29 cellular contexts compared by ENCODE assay signal in genomic region chrX:1327651-1328304, GRCh38. TPM values are rescaled to one million over a fixed set of nuclear protein-coding genes. Genes with fewer than 3 reads are reported as not detected.
DNase-seq lines count a peak whose midpoint lies in the region; ATAC-seq, FAIRE-seq and TF ChIP-seq lines count a peak whose summit lies in the region.
"Had no signal": no experiment of that assay in that cellular context is flagged by ENCODE, and none has a peak within 500 bp of the region (broad histone marks: within the 10 kb centered on the region; RNA-seq: fewer than 3 reads in every experiment).

No MANE protein-coding gene starts in this region.

- POLR2A ChIA-PET in activated CD4-positive, alpha-beta memory T cell treated with anti-CD3 and anti-CD28 coated beads, Interleukin-2, amount 10 ng/mL, durations not matched to agents 7 days and 5 days (lab: Charles Lee), result no interaction called here

- H3K4me3 Mint-ChIP-seq in nephron progenitor cell (no peak overlapping the region), endodermal cell (no peak overlapping the region)
- H3K4me3 Mint-ChIP-seq in activated CD4-positive, alpha-beta memory T cell treated with anti-CD3 and anti-CD28 coated beads, Interleukin-2, amount 10 ng/mL, durations not matched to agents 7 days and 5 days, result no peak overlapping the region
- H3K4me3 Mint-ChIP-seq: activated T-helper 17 cell treated with anti-CD3 and anti-CD28 coated beads, Interleukin-2, amount 50 U/mL, for 72 hours; naive thymus-derived CD4-positive, alpha-beta T cell; T-helper 1 cell treated with Interleukin-12 subunit alpha and Interleukin-12 subunit beta and Interleukin-4 antibody, amounts not matched to agents 30 μg/mL and 1 μg/mL, for 36 hours; WTC11 had no signal

- ATAC-seq in GM21515 (IDR thresholded peaks at IDR 0.05; ENCODE audit: unreplicated experiment) (peak; percentile 43), HG03442 (IDR thresholded peaks at IDR 0.05; ENCODE audit: unreplicated experiment) (peak; percentile 49)
- ATAC-seq: activated T-helper 17 cell treated with anti-CD3 and anti-CD28 coated beads, Interleukin-2, amount 50 U/mL, for 72 hours; naive thymus-derived CD4-positive, alpha-beta T cell; WTC11 had no signal

- no peak overlapping the region for H3K27ac ChIP-seq in endodermal cell (ENCODE audit: low read depth, low read length)
- H3K27ac ChIP-seq: esophagus squamous epithelium, skin epidermis, testis had no signal

- H3K36me3 Mint-ChIP-seq in nephron progenitor cell (ENCODE audit: low read depth), result no peaks in the 10 kb centered on the region
- H3K36me3 Mint-ChIP-seq in endodermal cell (ENCODE audit: low read depth), result no peaks in the 10 kb centered on the region
- H3K36me3 Mint-ChIP-seq in activated CD4-positive, alpha-beta memory T cell treated with anti-CD3 and anti-CD28 coated beads, Interleukin-2, amount 10 ng/mL, durations not matched to agents 7 days and 5 days (ENCODE audit: low read depth), result peaks cover 4% of the 10 kb centered on the region
- H3K36me3 Mint-ChIP-seq: WTC11 had no signal

- no peaks in the 10 kb centered on the region for H3K36me3 ChIP-seq in endodermal cell (ENCODE audit: control insufficient read depth, insufficient read depth, low read length)
- H3K36me3 ChIP-seq: BE2C, esophagus squamous epithelium had no signal

- H3K9ac ChIP-seq in endodermal cell (ENCODE audit: extremely low read depth, low read length, poor library complexity, severe bottlenecking), result no peak overlapping the region

- no peaks in the 10 kb centered on the region for H3K9me3 ChIP-seq in endodermal cell (ENCODE audit: control insufficient read depth, low read length)
- H3K9me3 ChIP-seq: BE2C, esophagus squamous epithelium, testis had no signal

- 84 to 87% methylated on average over 10 to 18 of the region's 18 CpGs for WGBS in endodermal cell (ENCODE audit: insufficient coverage in 1 of 2, insufficient read length in 1 of 2), 2 experiments

- H3K27me3 Mint-ChIP-seq in nephron progenitor cell (ENCODE audit: low read depth, poor library complexity) (peaks cover 6% of the 10 kb centered on the region), endodermal cell (ENCODE audit: insufficient read depth) (no peaks in the 10 kb centered on the region)
- no peaks in the 10 kb centered on the region for H3K27me3 Mint-ChIP-seq in activated CD4-positive, alpha-beta memory T cell treated with anti-CD3 and anti-CD28 coated beads, Interleukin-2, amount 10 ng/mL, durations not matched to agents 7 days and 5 days

- no peak for TF ChIP-seq CTCF in GM13976 (IDR thresholded peaks at IDR 0.05; ENCODE audit: borderline replicate concordance, control extremely low read depth, extremely low read depth, insufficient read depth, missing control alignments)
- TF ChIP-seq CTCF in nephron progenitor cell (IDR thresholded peaks at IDR 0.05), result no peak
- no peak for TF ChIP-seq CTCF in endodermal cell (conservative IDR thresholded peaks at IDR 0.05)

- no peak for FAIRE-seq in urothelium cell line (lab: Jason Lieb, UNC)
- FAIRE-seq: D721Med had no signal

- H3K9me3 Mint-ChIP-seq in nephron progenitor cell (no peaks in the 10 kb centered on the region), endodermal cell (peaks cover 2% of the 10 kb centered on the region)
- H3K9me3 Mint-ChIP-seq in activated CD4-positive, alpha-beta memory T cell treated with anti-CD3 and anti-CD28 coated beads, Interleukin-2, amount 10 ng/mL, durations not matched to agents 7 days and 5 days, result peaks cover 3% of the 10 kb centered on the region
- H3K9me3 Mint-ChIP-seq: activated T-helper 17 cell treated with anti-CD3 and anti-CD28 coated beads, Interleukin-2, amount 50 U/mL, for 72 hours; naive thymus-derived CD4-positive, alpha-beta T cell; T-helper 1 cell treated with Interleukin-12 subunit alpha and Interleukin-12 subunit beta and Interleukin-4 antibody, amounts not matched to agents 30 μg/mL and 1 μg/mL, for 36 hours; WTC11 had no signal

- H3K27me3 ChIP-seq in endodermal cell (ENCODE audit: control insufficient read depth, insufficient read depth, low read length, poor library complexity, severe bottlenecking), result no peaks in the 10 kb centered on the region
- H3K27me3 ChIP-seq: BE2C, esophagus squamous epithelium, testis had no signal

- H3K4me3 ChIP-seq in endodermal cell (ENCODE audit: low read length), result no peak overlapping the region
- H3K4me3 ChIP-seq: esophagus squamous epithelium, lung, skin epidermis, testis had no signal

- DNase-seq in GM13976 (ENCODE audit: low spot score) (peak; percentile 70), nephron progenitor cell (peak; percentile 49), endodermal cell (no peak), iPS-NIHi11 (ENCODE audit: low spot score) (no peak), urothelium cell line (ENCODE audit: low spot score) (no peak)
- no peak for DNase-seq in activated CD4-positive, alpha-beta memory T cell treated with anti-CD3 and anti-CD28 coated beads, Interleukin-2, amount 10 ng/mL, durations not matched to agents 7 days and 5 days
- DNase-seq: BE2C; esophagus squamous epithelium; GF-D8; HCEC 1CT; IMR-90; MM.1S; naive thymus-derived CD4-positive, alpha-beta T cell; NCI-H187; NCI-H510A; SIG-M5; stimulated activated CD4-positive, alpha-beta T cell treated with anti-CD3 and anti-CD28 coated beads, Interleukin-4, amount 100 ng/mL, for 4 hours; stimulated activated CD8-positive, alpha-beta memory T cell treated with anti-CD3 and anti-CD28 coated beads, Interleukin-4, amount 100 ng/mL, for 48 hours; testis had no signal

- H3K4me1 ChIP-seq in endodermal cell (ENCODE audit: control insufficient read depth, insufficient read depth, low read length), result no peaks in the 10 kb centered on the region
- H3K4me1 ChIP-seq: BE2C, testis had no signal

- no peak overlapping the region for H3K27ac Mint-ChIP-seq in nephron progenitor cell
- no peak overlapping the region for H3K27ac Mint-ChIP-seq in endodermal cell
- no peak overlapping the region for H3K27ac Mint-ChIP-seq in activated CD4-positive, alpha-beta memory T cell treated with anti-CD3 and anti-CD28 coated beads, Interleukin-2, amount 10 ng/mL, durations not matched to agents 7 days and 5 days
- H3K27ac Mint-ChIP-seq: activated T-helper 17 cell treated with anti-CD3 and anti-CD28 coated beads, Interleukin-2, amount 50 U/mL, for 72 hours; naive thymus-derived CD4-positive, alpha-beta T cell; T-helper 1 cell treated with Interleukin-12 subunit alpha and Interleukin-12 subunit beta and Interleukin-4 antibody, amounts not matched to agents 30 μg/mL and 1 μg/mL, for 36 hours; WTC11 had no signal

- CTCF ChIA-PET in activated CD4-positive, alpha-beta memory T cell treated with anti-CD3 and anti-CD28 coated beads, Interleukin-2, amount 10 ng/mL, durations not matched to agents 7 days and 5 days (lab: Charles Lee), result no interaction called here

- in situ Hi-C loops in GM13976 (cut with MboI; ENCODE audit: low sequenced_read_pairs, unreplicated experiment), result no loop called here

- H3K4me1 Mint-ChIP-seq in nephron progenitor cell, result peaks cover 19% of the 10 kb centered on the region
- H3K4me1 Mint-ChIP-seq in endodermal cell, result no peaks in the 10 kb centered on the region
- peaks cover 24% of the 10 kb centered on the region for H3K4me1 Mint-ChIP-seq in activated CD4-positive, alpha-beta memory T cell treated with anti-CD3 and anti-CD28 coated beads, Interleukin-2, amount 10 ng/mL, durations not matched to agents 7 days and 5 days

RNA-seq across cellular contexts. Expression of gene IL3RA, which starts 8.8 kb away (rescaled TPM):
- total RNA-seq in endodermal cell, result not detected
- 0.14 TPM for polyA plus RNA-seq in endodermal cell (2013, experiment 1 of 2)
- polyA plus RNA-seq in endodermal cell (2013, experiment 2 of 2), result not detected
- 10 to 100 TPM; 35.2 to 35.4 TPM for total RNA-seq in activated CD4-positive, alpha-beta memory T cell treated with anti-CD3 and anti-CD28 coated beads, Interleukin-2, amount 10 ng/mL, durations not matched to agents 7 days and 5 days
- total RNA-seq: activated CD8-positive, alpha-beta memory T cell treated with anti-CD3 and anti-CD28 coated beads for 36 hours; IMR-90 had no signal
- polyA plus RNA-seq: IMR-90 had no signal

RNA-seq across cellular contexts. Expression of gene CSF2RA, which starts 59.2 kb away (rescaled TPM):
- 1 to 10 TPM; 5.0 to 6.9 TPM for total RNA-seq in endodermal cell
- polyA plus RNA-seq in endodermal cell (2013, experiment 1 of 2), result 0.93 TPM
- 1.7 TPM for polyA plus RNA-seq in endodermal cell (2013, experiment 2 of 2)
- total RNA-seq in activated CD4-positive, alpha-beta memory T cell treated with anti-CD3 and anti-CD28 coated beads, Interleukin-2, amount 10 ng/mL, durations not matched to agents 7 days and 5 days, result 1 to 10 TPM in 1 of 2 experiments, under 1 TPM in 1; 0.35 to 1.1 TPM
- total RNA-seq: activated CD8-positive, alpha-beta memory T cell treated with anti-CD3 and anti-CD28 coated beads for 36 hours; glomerular endothelial cell; IMR-90 had no signal
- polyA plus RNA-seq: IMR-90 had no signal

Comparison
In these comparisons a context has a peak if more than half of its experiments do, and no peak if none do; other contexts are left out.
1. DNase-seq: peak in GM13976 (single experiment) and nephron progenitor cell (single experiment); none in endodermal cell (single experiment), activated CD4-positive, alpha-beta memory T cell treated with anti-CD3 and anti-CD28 coated beads, Interleukin-2, amount 10 ng/mL, durations not matched to agents 7 days and 5 days (single experiment), iPS-NIHi11 (single experiment) and urothelium cell line (single experiment).
2. RNA of gene IL3RA, which starts 8.8 kb away (total RNA-seq): 35.2 to 35.4 TPM in activated CD4-positive, alpha-beta memory T cell treated with anti-CD3 and anti-CD28 coated beads, Interleukin-2, amount 10 ng/mL, durations not matched to agents 7 days and 5 days; not detected in endodermal cell; every median in the first group is over 10 times any median in the second.